Comparison of ENCODE assay signal across 1 cellular context in the genomic region with DNA sequence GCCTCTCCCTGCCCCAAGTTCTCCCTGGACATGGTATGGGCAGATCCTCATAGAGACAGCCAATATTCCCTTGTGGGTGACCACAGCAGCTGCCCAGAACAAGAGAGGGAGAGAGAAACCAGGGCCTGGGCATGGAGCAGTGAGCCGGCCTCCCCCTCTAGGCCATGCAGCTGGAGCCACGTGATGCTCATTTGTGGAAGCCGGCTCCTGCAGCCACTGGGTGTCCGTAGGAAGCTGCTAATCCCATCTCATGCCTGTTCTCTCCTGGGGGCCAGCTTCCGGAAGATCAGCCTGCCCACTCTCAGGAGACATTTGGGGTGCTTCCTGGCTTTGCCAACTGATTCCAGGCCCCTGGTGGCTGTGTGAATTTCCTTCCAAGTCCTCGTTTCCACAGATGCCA.
TF ChIP-seq lines count a peak whose summit lies in the region.

No MANE protein-coding gene starts in this region.

TF ChIP-seq in H1, 55 proteins besides CTCF, POLR2A, EP300 and RAD21:
- TF ChIP-seq SRF (IDR thresholded peaks at IDR 0.05; ENCODE audit: low read depth, low read length) (no peak), ATF3 (IDR thresholded peaks at IDR 0.05; ENCODE audit: insufficient read depth, low read depth, low read length) (no peak), SAP30 (IDR thresholded peaks at IDR 0.05; ENCODE audit: insufficient read depth, insufficient replicate concordance, low read length) (no peak)
